16 cellular contexts compared by ENCODE assay signal in genomic region chr14:44982594-44982993, GRCh38. TPM values are rescaled to one million over a fixed set of nuclear protein-coding genes. Genes with fewer than 3 reads are reported as not detected.
DNase-seq lines count a peak whose midpoint lies in the region; ATAC-seq lines count a peak whose summit lies in the region.
"Had no signal": no experiment of that assay in that cellular context is flagged by ENCODE, and none has a peak within 500 bp of the region (broad histone marks: within the 10 kb centered on the region; RNA-seq: fewer than 3 reads in every experiment).

No MANE protein-coding gene starts in this region.

- no peaks in the 10 kb centered on the region for H3K9me3 Mint-ChIP-seq in activated naive CD8-positive, alpha-beta T cell treated with anti-CD3 and anti-CD28 coated beads, Interleukin-2, amount 50 U/mL, for 24 hours
- H3K9me3 Mint-ChIP-seq in activated naive CD8-positive, alpha-beta T cell treated with anti-CD3 and anti-CD28 coated beads for 36 hours = no peaks in the 10 kb centered on the region
- H3K9me3 Mint-ChIP-seq: CD8-positive, alpha-beta memory T cell had no signal

- peak overlapping the region; percentile 31 for H3K27ac ChIP-seq in caudate nucleus (ENCODE audit: low read depth, low read length)
- H3K27ac ChIP-seq: 22Rv1 had no signal

- H3K27ac Mint-ChIP-seq in activated naive CD8-positive, alpha-beta T cell treated with anti-CD3 and anti-CD28 coated beads, Interleukin-2, amount 50 U/mL, for 24 hours = no peak overlapping the region
- no peak overlapping the region for H3K27ac Mint-ChIP-seq in activated naive CD8-positive, alpha-beta T cell treated with anti-CD3 and anti-CD28 coated beads for 36 hours

- peaks cover 24% of the 10 kb centered on the region for H3K4me1 Mint-ChIP-seq in activated naive CD8-positive, alpha-beta T cell treated with anti-CD3 and anti-CD28 coated beads, Interleukin-2, amount 50 U/mL, for 24 hours
- peaks cover 16% of the 10 kb centered on the region for H3K4me1 Mint-ChIP-seq in activated naive CD8-positive, alpha-beta T cell treated with anti-CD3 and anti-CD28 coated beads for 36 hours

- ATAC-seq in activated naive CD8-positive, alpha-beta T cell treated with anti-CD3 and anti-CD28 coated beads, Interleukin-2, amount 50 U/mL, for 24 hours = peak; percentile 78
- ATAC-seq in stimulated activated naive CD8-positive, alpha-beta T cell treated with anti-CD3 and anti-CD28 coated beads, Interleukin-15, Interleukin-2, amounts not matched to agents 100 U/mL and 50 U/mL, for 24 hours = peak; percentile 63

- peaks cover 2% of the 10 kb centered on the region for H3K36me3 Mint-ChIP-seq in activated naive CD8-positive, alpha-beta T cell treated with anti-CD3 and anti-CD28 coated beads, Interleukin-2, amount 50 U/mL, for 24 hours (ENCODE audit: low read depth)
- peaks cover 18% of the 10 kb centered on the region for H3K36me3 Mint-ChIP-seq in activated naive CD8-positive, alpha-beta T cell treated with anti-CD3 and anti-CD28 coated beads for 36 hours

- no peak overlapping the region for H3K4me3 Mint-ChIP-seq in activated naive CD8-positive, alpha-beta T cell treated with anti-CD3 and anti-CD28 coated beads, Interleukin-2, amount 50 U/mL, for 24 hours
- no peak overlapping the region for H3K4me3 Mint-ChIP-seq in activated naive CD8-positive, alpha-beta T cell treated with anti-CD3 and anti-CD28 coated beads for 36 hours
- H3K4me3 Mint-ChIP-seq: CD8-positive, alpha-beta memory T cell had no signal

- DNase-seq in DMS 273 (lab: John Stamatoyannopoulos, UW; ENCODE audit: unreplicated experiment) (peak; percentile 10), DMS 273 treated with DMSO at 0.1 percent for 48 hours (lab: John Stamatoyannopoulos, UW) (no peak), caudate nucleus (lab: John Stamatoyannopoulos, UW) (no peak), NCI-H128 (lab: John Stamatoyannopoulos, UW; ENCODE audit: unreplicated experiment) (no peak), SW480 (ENCODE audit: low spot score) (no peak)
- no peak for DNase-seq in activated naive CD8-positive, alpha-beta T cell treated with anti-CD3 and anti-CD28 coated beads, Interleukin-2, amount 50 U/mL, for 24 hours
- no peak for DNase-seq in activated naive CD8-positive, alpha-beta T cell treated with anti-CD3 and anti-CD28 coated beads for 36 hours
- DNase-seq in stimulated activated naive CD8-positive, alpha-beta T cell treated with anti-CD3 and anti-CD28 coated beads, Interleukin-15, Interleukin-2, amounts not matched to agents 100 U/mL and 50 U/mL, for 24 hours = no peak
- DNase-seq: CD8-positive, alpha-beta memory T cell; DMS153; EL; NCI-H1105; NCI-H187; NCI-H345; RPMI8226 had no signal

- no peaks in the 10 kb centered on the region for H3K27me3 Mint-ChIP-seq in activated naive CD8-positive, alpha-beta T cell treated with anti-CD3 and anti-CD28 coated beads, Interleukin-2, amount 50 U/mL, for 24 hours
- no peaks in the 10 kb centered on the region for H3K27me3 Mint-ChIP-seq in activated naive CD8-positive, alpha-beta T cell treated with anti-CD3 and anti-CD28 coated beads for 36 hours
- H3K27me3 Mint-ChIP-seq: CD8-positive, alpha-beta memory T cell had no signal

RNA-seq across cellular contexts. Expression of gene TOGARAM1, which starts 20.6 kb away (rescaled TPM):
- 1 to 10 TPM; 6.2 to 7.5 TPM for total RNA-seq in activated naive CD8-positive, alpha-beta T cell treated with anti-CD3 and anti-CD28 coated beads for 36 hours

RNA-seq across cellular contexts. Expression of gene KLHL28, which starts 20.8 kb away (rescaled TPM):
- 10 to 100 TPM in 1 of 2 experiments, 1 to 10 TPM in 1; 9.7 to 11.0 TPM for total RNA-seq in activated naive CD8-positive, alpha-beta T cell treated with anti-CD3 and anti-CD28 coated beads for 36 hours
